27 cellular contexts compared by ENCODE assay signal in the genomic region with DNA sequence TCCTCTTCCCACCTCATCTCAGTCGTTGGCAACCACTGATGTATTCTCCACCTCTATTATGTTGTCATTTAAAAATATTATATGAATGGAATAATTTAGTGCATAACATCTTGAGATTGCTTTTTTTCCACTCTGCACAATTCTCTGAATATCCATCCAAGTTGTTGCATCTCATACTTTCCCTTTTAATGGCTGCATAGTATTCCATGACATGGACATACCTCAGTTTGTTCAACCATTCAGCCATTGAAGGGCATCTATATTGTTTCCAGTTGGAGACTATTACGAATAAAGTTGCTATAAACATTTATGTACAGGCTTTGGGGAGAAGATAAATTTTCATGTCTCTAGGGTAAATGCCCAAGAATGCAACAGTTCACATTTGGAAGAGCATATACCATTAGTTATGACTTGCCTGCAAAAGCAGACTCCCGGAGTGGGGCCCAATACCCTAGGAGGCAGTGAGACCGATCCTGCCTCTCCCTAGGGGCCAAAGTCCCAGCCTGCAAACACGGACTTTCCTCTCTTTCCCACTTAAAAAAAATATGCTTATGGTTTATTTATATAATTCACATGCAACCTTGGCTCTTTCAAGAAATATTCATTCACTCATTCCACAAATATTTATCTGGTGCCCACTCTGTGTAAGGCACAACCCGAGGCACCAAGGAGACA.
DNase-seq lines count a peak whose midpoint lies in the region; ATAC-seq and TF ChIP-seq lines count a peak whose summit lies in the region.
"Had no signal": no experiment of that assay in that cellular context is flagged by ENCODE, and none has a peak within 500 bp of the region (broad histone marks: within the 10 kb centered on the region; RNA-seq: fewer than 3 reads in every experiment).

No MANE protein-coding gene starts in this region.

- H3K4me1 ChIP-seq in HEK293 (ENCODE audit: control insufficient read depth, insufficient read depth, low read length) (0 out of 2 replicates have a peak, but pooled peaks cover under 1% of the 10 kb centered on the region), PC-3 (ENCODE audit: insufficient read depth, low read length) (peaks cover 46% of the 10 kb centered on the region)

- no peaks in the 10 kb centered on the region for H3K27me3 ChIP-seq in PC-3 (ENCODE audit: low read length)
- H3K27me3 ChIP-seq: BE2C had no signal

- no peak for DNase-seq in PC-3
- no peak for DNase-seq in endothelial cell (ENCODE audit: low spot score)
- no peak for DNase-seq in OCI-M2 (lab: John Stamatoyannopoulos, UW; ENCODE audit: unreplicated experiment)
- DNase-seq in NCI-H187 (lab: John Stamatoyannopoulos, UW), result no peak
- DNase-seq in AML-193 (lab: John Stamatoyannopoulos, UW), result no peak
- DNase-seq: BE2C; CD8-positive, alpha-beta memory T cell; DMS153; DND-41; H9; HFFc6; IMR-90; NCI-H1092; NCI-H1417 treated with DMSO at 0.1 percent for 48 hours; NCI-H1694 treated with DMSO at 0.1 percent for 48 hours; NCI-H2081 treated with DMSO at 0.1 percent for 48 hours; NCI-H2171; NCI-H226; NCI-H510A; NCI-H69; SIG-M5 had no signal

- 0 out of 2 replicates have a peak overlapping the region, but pooled peaks have one; percentile 1 for H2AFZ ChIP-seq in PC-3 (ENCODE audit: low read length)
- H2AFZ ChIP-seq: GM23338 had no signal

- H3K27ac ChIP-seq in HEK293 (ENCODE audit: extremely low read depth, low read depth, low read length), result no peak overlapping the region
- H3K27ac ChIP-seq in PC-3 (ENCODE audit: low read length), result no peak overlapping the region
- H3K27ac ChIP-seq: KMS-11, SK-N-MC had no signal

- POLR2A ChIA-PET in HEK293 (lab: Yijun Ruan, JAX), result no interaction called here
- POLR2A ChIA-PET in PC-3 (lab: Charles Lee; ENCODE audit: unreplicated experiment), result no interaction called here

- no TSS peak for BruUV-seq in PC-3 (replicated peaks; lab: Mats Ljungman, UMichigan)

- TF ChIP-seq CTCF in HEK293 (tag by site-specific recombination; IDR thresholded peaks at IDR 0.05) (no peak), PC-3 (conservative IDR thresholded peaks at IDR 0.05; ENCODE audit: low read depth, low read length) (no peak), endothelial cell (IDR thresholded peaks at IDR 0.05; ENCODE audit: unreplicated experiment) (no peak)

- H3K36me3 ChIP-seq in HEK293 (ENCODE audit: control insufficient read depth in 2 of 2, insufficient read depth in 1 of 2, low read length in 2 of 2), result no peaks in the 10 kb centered on the region
- no peaks in the 10 kb centered on the region for H3K36me3 ChIP-seq in PC-3 (ENCODE audit: low read depth, low read length)
- H3K36me3 ChIP-seq: BE2C had no signal

- no peaks in the 10 kb centered on the region for H4K20me1 ChIP-seq in PC-3 (ENCODE audit: low read length)

- H3K4me3 ChIP-seq in HEK293 (ENCODE audit: low read depth, low read length), result no peak overlapping the region
- H3K4me3 ChIP-seq in PC-3 (ENCODE audit: low read length), result no peak overlapping the region
- H3K4me3 ChIP-seq: GM23338, SK-N-MC had no signal

- H3K4me2 ChIP-seq in PC-3 (ENCODE audit: low read length), result no peak overlapping the region
- H3K4me2 ChIP-seq: GM23338, KMS-11 had no signal

- no peaks in the 10 kb centered on the region for H3F3A ChIP-seq in PC-3 (ENCODE audit: low read length, unreplicated experiment)

- peaks cover 3% of the 10 kb centered on the region for H3K27me3 Mint-ChIP-seq in endothelial cell (ENCODE audit: unreplicated experiment)

- no peaks in the 10 kb centered on the region for H3K36me3 Mint-ChIP-seq in endothelial cell (ENCODE audit: low read depth, unreplicated experiment)
- H3K36me3 Mint-ChIP-seq: CD14-positive monocyte; CD8-positive, alpha-beta memory T cell had no signal

- H3K27ac Mint-ChIP-seq in endothelial cell (ENCODE audit: unreplicated experiment), result peak overlapping the region; percentile 91
- H3K27ac Mint-ChIP-seq: GM23338, HFFc6 had no signal

- H3K9me3 ChIP-seq in HEK293 (ENCODE audit: control insufficient read depth, insufficient read depth, low read depth, low read length) (no peaks in the 10 kb centered on the region), PC-3 (ENCODE audit: low read length) (no peaks in the 10 kb centered on the region)
- H3K9me3 ChIP-seq: BE2C had no signal

- no peaks in the 10 kb centered on the region for H3K9me3 Mint-ChIP-seq in endothelial cell (ENCODE audit: unreplicated experiment)
- H3K9me3 Mint-ChIP-seq: CD8-positive, alpha-beta memory T cell; HFFc6 had no signal

- no peak overlapping the region for H3K9ac ChIP-seq in PC-3 (ENCODE audit: low read length)
- H3K9ac ChIP-seq: KMS-11 had no signal

- intact Hi-C loops in PC-3 (cut with micrococcal nuclease), result no loop called here

- H3K4me1 Mint-ChIP-seq in endothelial cell (ENCODE audit: unreplicated experiment), result peaks cover 43% of the 10 kb centered on the region
- H3K4me1 Mint-ChIP-seq: CD14-positive monocyte had no signal

- CTCF ChIA-PET in HEK293 (lab: Yijun Ruan, JAX), result no interaction called here
- CTCF ChIA-PET in PC-3 (lab: Charles Lee), result no interaction called here

- H3K4me3 Mint-ChIP-seq in endothelial cell (ENCODE audit: unreplicated experiment), result peak overlapping the region; percentile 13
- H3K4me3 Mint-ChIP-seq: CD14-positive monocyte, GM23338, H9, HFFc6 had no signal

- ATAC-seq in PC-3 (no peak), GM21526 (IDR thresholded peaks at IDR 0.05; ENCODE audit: low FRiP score, unreplicated experiment) (no peak)
- ATAC-seq: GM23338 had no signal

- no peaks in the 10 kb centered on the region for H3K79me2 ChIP-seq in PC-3 (ENCODE audit: low read length)

- H3K9me2 ChIP-seq in PC-3 (replicated peaks; ENCODE audit: low read length), result no peaks in the 10 kb centered on the region

TF ChIP-seq in HEK293, 187 proteins besides CTCF, POLR2A, EP300 and RAD21:
- TF ChIP-seq, protein P1, sequence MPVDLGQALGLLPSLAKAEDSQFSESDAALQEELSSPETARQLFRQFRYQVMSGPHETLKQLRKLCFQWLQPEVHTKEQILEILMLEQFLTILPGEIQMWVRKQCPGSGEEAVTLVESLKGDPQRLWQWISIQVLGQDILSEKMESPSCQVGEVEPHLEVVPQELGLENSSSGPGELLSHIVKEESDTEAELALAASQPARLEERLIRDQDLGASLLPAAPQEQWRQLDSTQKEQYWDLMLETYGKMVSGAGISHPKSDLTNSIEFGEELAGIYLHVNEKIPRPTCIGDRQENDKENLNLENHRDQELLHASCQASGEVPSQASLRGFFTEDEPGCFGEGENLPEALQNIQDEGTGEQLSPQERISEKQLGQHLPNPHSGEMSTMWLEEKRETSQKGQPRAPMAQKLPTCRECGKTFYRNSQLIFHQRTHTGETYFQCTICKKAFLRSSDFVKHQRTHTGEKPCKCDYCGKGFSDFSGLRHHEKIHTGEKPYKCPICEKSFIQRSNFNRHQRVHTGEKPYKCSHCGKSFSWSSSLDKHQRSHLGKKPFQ (tag by site-specific recombination; IDR thresholded peaks at IDR 0.05), result no peak
- TF ChIP-seq ZNF529 (tag by site-specific recombination; IDR thresholded peaks at IDR 0.05; ENCODE audit: insufficient replicate concordance), result no peak
- TF ChIP-seq ZNF404 (tag by site-specific recombination; IDR thresholded peaks at IDR 0.05), result no peak
- peak; percentile 53; the same call in 1 of the 2 replicates for TF ChIP-seq ZNF146 (tag by site-specific recombination; IDR thresholded peaks at IDR 0.05)
